ENCODE assay signal across 1 cellular context in genomic region chrX:154341399-154342298, GRCh38.
TF ChIP-seq lines count a peak whose summit lies in the region.

No MANE protein-coding gene starts in this region.

TF ChIP-seq in K562, 482 proteins besides CTCF, POLR2A, EP300 and RAD21:
- TF ChIP-seq RBFOX2 (IDR thresholded peaks at IDR 0.05; ENCODE audit: low read depth, low read length), result 0 out of 2 replicates have a peak, but pooled peaks have one; percentile 20
TF ChIP-seq in K562: peak in this region for 1; not testable (repeated sequence) for 481.
